In the genomic region with DNA sequence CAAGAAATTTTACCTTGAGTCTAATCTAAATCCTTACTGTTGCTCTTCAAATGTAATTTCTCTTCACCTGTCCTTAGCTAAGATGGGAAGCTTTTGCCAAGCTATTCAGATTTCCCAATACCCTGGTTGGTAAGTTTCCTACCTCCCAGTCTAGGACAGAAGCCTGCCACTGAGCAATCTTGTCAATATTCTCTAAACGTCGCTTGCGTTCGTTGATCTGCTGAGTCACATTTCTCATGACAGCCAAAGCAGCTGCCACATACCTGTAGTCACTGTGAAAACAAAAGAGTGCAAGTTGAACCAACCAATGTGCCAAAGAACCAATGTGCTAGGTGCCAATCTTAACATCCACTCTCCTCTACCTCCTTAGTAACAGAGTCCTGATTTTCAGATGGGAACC, we compare ENCODE assay signal across 36 cellular contexts.
"Had no signal": no experiment of that assay in that cellular context is flagged by ENCODE, and none has a peak within 500 bp of the region (broad histone marks: within the 10 kb centered on the region; RNA-seq: fewer than 3 reads in every experiment).

No MANE protein-coding gene starts in this region.

- DNase-seq: Karpas-422, Kasumi-1, KG1, MG63, MM.1S, MV-4-11, NCI-H1048, NCI-H1092, NCI-H1092 treated with DMSO at 0.1 percent for 48 hours, NCI-H1105, NCI-H1105 treated with DMSO at 0.1 percent for 48 hours, NCI-H1417, NCI-H1417 treated with DMSO at 0.1 percent for 48 hours, NCI-H1436, NCI-H1436 treated with DMSO at 0.1 percent for 48 hours, NCI-H146, NCI-H1694, NCI-H1694 treated with DMSO at 0.1 percent for 48 hours, NCI-H187, NCI-H187 treated with DMSO at 0.1 percent for 48 hours, NCI-H1930, NCI-H2029, NCI-H2029 treated with DMSO at 0.1 percent for 48 hours, NCI-H2081, NCI-H2081 treated with DMSO at 0.1 percent for 48 hours, NCI-H2107, NCI-H2171, NCI-H2171 treated with DMSO at 0.1 percent for 48 hours, NCI-H2227 treated with DMSO at 0.1 percent for 48 hours, NCI-H226, NCI-H345, NCI-H446, NCI-H446 treated with DMSO at 0.1 percent for 48 hours, NCI-H510A, NCI-H510A treated with DMSO at 0.1 percent for 48 hours had no signal

- H3K9me3 ChIP-seq: MG63 had no signal

- H3K36me3 ChIP-seq: MG63 had no signal

- H3K27me3 ChIP-seq: MG63 had no signal

- H3K4me3 ChIP-seq: MG63 had no signal

- H3K27ac ChIP-seq: KMS-11 had no signal
